27 cellular contexts compared by ENCODE assay signal in the genomic region with DNA sequence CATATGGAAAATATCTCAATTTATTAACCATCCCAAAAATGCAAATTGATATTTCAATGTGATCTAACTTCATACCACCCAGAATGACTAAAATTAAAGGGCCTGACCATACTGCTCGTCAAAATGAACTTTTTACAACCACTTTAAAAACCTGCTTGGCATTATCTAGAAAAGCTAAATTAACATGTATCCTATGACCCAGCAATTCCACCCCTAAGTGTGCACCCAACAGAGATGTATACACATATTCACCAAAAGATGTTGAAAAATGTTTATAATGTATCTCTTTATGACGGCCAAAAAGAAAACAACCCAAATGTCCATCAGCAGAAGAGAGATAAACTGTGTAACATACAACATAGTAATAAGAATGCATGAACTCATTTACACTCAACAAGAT. TPM values are rescaled to one million over a fixed set of nuclear protein-coding genes. Genes with fewer than 3 reads are reported as not detected.
DNase-seq lines count a peak whose midpoint lies in the region; ATAC-seq and TF ChIP-seq lines count a peak whose summit lies in the region.
"Had no signal": no experiment of that assay in that cellular context is flagged by ENCODE, and none has a peak within 500 bp of the region (broad histone marks: within the 10 kb centered on the region; RNA-seq: fewer than 3 reads in every experiment).

No MANE protein-coding gene starts in this region.

- H3K4me1 ChIP-seq in PC-3 (ENCODE audit: insufficient read depth, low read length) (peaks cover 76% of the 10 kb centered on the region), neural progenitor cell (peaks cover 25% of the 10 kb centered on the region), HAP-1 (no peaks in the 10 kb centered on the region), esophagus squamous epithelium (peaks cover 4 to 38% (median 6%) of the 10 kb centered on the region in 3 donors)

- H3K27ac Mint-ChIP-seq in HFFc6 = peak overlapping the region; percentile 43; the same call in 1 of the 2 replicates
- H3K27ac Mint-ChIP-seq in neural progenitor cell = no peak overlapping the region
- H3K27ac Mint-ChIP-seq: CD4-positive, alpha-beta memory T cell had no signal

- H3K36me3 Mint-ChIP-seq in HFFc6 (ENCODE audit: low read depth) (peaks cover 6% of the 10 kb centered on the region; the same call in 1 of the 2 replicates), neural progenitor cell (peaks cover 3% of the 10 kb centered on the region)
- H3K36me3 Mint-ChIP-seq: CD4-positive, alpha-beta memory T cell had no signal

- CTCF ChIA-PET in PC-3 (lab: Charles Lee) = no interaction called here

- in situ Hi-C loops in HAP-1 (cut with MboI; ENCODE audit: low sequenced_read_pairs) = no loop called here

- H3K4me3 ChIP-seq in PC-3 (ENCODE audit: low read length) (peak overlapping the region; percentile 95), neural progenitor cell (no peak overlapping the region), HAP-1 (no peak overlapping the region), esophagus squamous epithelium (no peak overlapping the region)
- H3K4me3 ChIP-seq: SK-N-MC had no signal

- H3K9me2 ChIP-seq in PC-3 (replicated peaks; ENCODE audit: low read length) = no peaks in the 10 kb centered on the region

- H3K9ac ChIP-seq in PC-3 (ENCODE audit: low read length) = peak overlapping the region; percentile 100
- H3K9ac ChIP-seq in neural progenitor cell = no peak overlapping the region
- H3K9ac ChIP-seq: KMS-11 had no signal

- H3K9me3 Mint-ChIP-seq in HFFc6 (no peaks in the 10 kb centered on the region), neural progenitor cell (no peaks in the 10 kb centered on the region)

- H3K9me3 ChIP-seq in PC-3 (ENCODE audit: low read length) (no peaks in the 10 kb centered on the region), neural progenitor cell (ENCODE audit: low read depth) (no peaks in the 10 kb centered on the region), HAP-1 (no peaks in the 10 kb centered on the region), esophagus squamous epithelium (no peaks in the 10 kb centered on the region)
- H3K9me3 ChIP-seq: BLaER1 treated with 17β-estradiol and CSF1 and Interleukin-3, amounts not matched to agents 10 nM and 100 nM; Caco-2 had no signal

- no peak for DNase-seq in HFFc6
- no peak for DNase-seq in PC-3
- DNase-seq in epithelial cell of prostate (ENCODE audit: low read depth, low spot score) = no peak
- DNase-seq in neural progenitor cell (ENCODE audit: low spot score) = no peak
- no peak for DNase-seq in HAP-1 (ENCODE audit: low spot score in 2 of 2)
- DNase-seq in esophagus squamous epithelium (lab: John Stamatoyannopoulos, UW) = no peak
- DNase-seq: Caco-2; CD4-positive, alpha-beta memory T cell; DMS 273 treated with DMSO at 0.1 percent for 48 hours; DND-41; GOT3; MV-4-11; NCI-H1694 treated with DMSO at 0.1 percent for 48 hours; NCI-H2081 treated with DMSO at 0.1 percent for 48 hours; NCI-H2171 treated with DMSO at 0.1 percent for 48 hours; NCI-H524 treated with DMSO at 0.1 percent for 48 hours; NCI-H82; OCI-M1; RPMI8226; SHP77 treated with DMSO at 0.1 percent for 48 hours; SW 1271 had no signal

- WGBS in esophagus squamous epithelium, 2 donors = 91 to 97% methylated on average over 2 of the region's 2 CpGs

- H3K27ac ChIP-seq in PC-3 (ENCODE audit: low read length) (peak overlapping the region; percentile 99), epithelial cell of prostate (peak overlapping the region; percentile 98), neural progenitor cell (no peak overlapping the region), esophagus squamous epithelium (no peak overlapping the region)
- H3K27ac ChIP-seq: KMS-11, SK-N-MC had no signal

- H3K79me2 ChIP-seq in PC-3 (ENCODE audit: low read length) (peaks cover 96% of the 10 kb centered on the region), neural progenitor cell (ENCODE audit: low read depth) (peaks cover 22% of the 10 kb centered on the region)

- no peak overlapping the region for H2AFZ ChIP-seq in PC-3 (ENCODE audit: low read length)
- no peak overlapping the region for H2AFZ ChIP-seq in neural progenitor cell (replicated peaks)

- H4K20me1 ChIP-seq in PC-3 (ENCODE audit: low read length) = peaks cover 15% of the 10 kb centered on the region
- peaks cover 17% of the 10 kb centered on the region for H4K20me1 ChIP-seq in neural progenitor cell (ENCODE audit: low read depth)

- TF ChIP-seq CTCF in HFFc6 (IDR thresholded peaks at IDR 0.05) (no peak), PC-3 (conservative IDR thresholded peaks at IDR 0.05; ENCODE audit: low read depth, low read length) (no peak), neural progenitor cell (IDR thresholded peaks at IDR 0.05) (no peak), esophagus squamous epithelium (IDR thresholded peaks at IDR 0.05) (no peak)

- peak overlapping the region; percentile 52 for H3K4me3 Mint-ChIP-seq in HFFc6
- peak overlapping the region; percentile 37 for H3K4me3 Mint-ChIP-seq in neural progenitor cell

- POLR2A ChIA-PET in PC-3 (lab: Charles Lee; ENCODE audit: unreplicated experiment) = interaction anchor here (0.6 kb wide), 1 partner anchor 55 kb away, joined by 29 read pairs; no protein-coding TSS in a partner anchor

- H3K27me3 ChIP-seq in PC-3 (ENCODE audit: low read length) (no peaks in the 10 kb centered on the region), neural progenitor cell (peaks cover 38% of the 10 kb centered on the region), HAP-1 (ENCODE audit: low read depth) (peaks cover 2% of the 10 kb centered on the region; the same call in 1 of the 2 replicates), esophagus squamous epithelium (peaks cover 0 to 3% (median 0%) of the 10 kb centered on the region in 4 donors)
- H3K27me3 ChIP-seq: BLaER1 treated with 17β-estradiol and CSF1 and Interleukin-3, amounts not matched to agents 10 nM and 100 nM had no signal

- ATAC-seq in PC-3 (no peak), HG03025 (IDR thresholded peaks at IDR 0.05; ENCODE audit: low FRiP score, unreplicated experiment) (no peak), HG03432 (IDR thresholded peaks at IDR 0.05; ENCODE audit: unreplicated experiment) (no peak)
- ATAC-seq: HCT116 had no signal

- no TSS peak for BruUV-seq in PC-3 (replicated peaks; lab: Mats Ljungman, UMichigan)

- H3K4me2 ChIP-seq in PC-3 (ENCODE audit: low read length) (peak overlapping the region; percentile 94), neural progenitor cell (no peak overlapping the region)
- H3K4me2 ChIP-seq: KMS-11 had no signal

- H3K4me1 Mint-ChIP-seq in HFFc6 (ENCODE audit: low read depth) (peaks cover 37% of the 10 kb centered on the region), neural progenitor cell (peaks cover 35% of the 10 kb centered on the region)

- H3K36me3 ChIP-seq in PC-3 (ENCODE audit: low read depth, low read length) (peaks cover 26% of the 10 kb centered on the region), neural progenitor cell (no peaks in the 10 kb centered on the region), HAP-1 (replicated peaks) (no peaks in the 10 kb centered on the region), esophagus squamous epithelium (no peaks in the 10 kb centered on the region)

- H3F3A ChIP-seq in PC-3 (ENCODE audit: low read length, unreplicated experiment) = peaks cover 14% of the 10 kb centered on the region
- H3F3A ChIP-seq in neural progenitor cell (ENCODE audit: low read depth) = peaks cover 23% of the 10 kb centered on the region

- H3K27me3 Mint-ChIP-seq in HFFc6 (ENCODE audit: insufficient read depth) (peaks cover 2% of the 10 kb centered on the region; the same call in 1 of the 2 replicates), neural progenitor cell (ENCODE audit: insufficient read depth, low read depth) (peaks cover 14% of the 10 kb centered on the region)

- intact Hi-C loops in PC-3 (cut with micrococcal nuclease) (no loop called here), esophagus squamous epithelium (cut with DNase I) (no loop called here)

- no peak for TF ChIP-seq POLR2A in esophagus squamous epithelium (IDR thresholded peaks at IDR 0.05)

RNA-seq across cellular contexts. Expression of a gene that starts 1.6 kb away (rescaled TPM):
- total RNA-seq in HFFc6 (2021; fragmentation: NEBNext Ultra II Directional; extraction: Animal tissue kit (Norgen Biotek cat#: 25700)) = 10 to 100 TPM; 24.4 to 55.1 (median 26.2) TPM
- total RNA-seq in PC-3 (2014; rRNA removed) = 169 and 171 TPM in 2 replicates
- total RNA-seq in neural progenitor cell (ENCODE audit: low replicate concordance) = 11.7 and 12.4 TPM in 2 replicates
- total RNA-seq in esophagus squamous epithelium = 10 to 100 TPM in 1 of 4 donors, 1 to 10 TPM in 3; 6.9 to 17.5 (median 9.4) TPM

Comparison
In these comparisons a context has a peak if more than half of its experiments do, and no peak if none do; other contexts are left out.
1. H3K27ac ChIP-seq: peak in PC-3 (single experiment) and epithelial cell of prostate (single experiment); none in neural progenitor cell (single experiment) and esophagus squamous epithelium (0 of 4).